In genomic region chr3:12752803-12753202, GRCh38 we compare ENCODE assay signal across 1 cellular context.
TF ChIP-seq lines count a peak whose summit lies in the region.

No MANE protein-coding gene starts in this region.

TF ChIP-seq in K562, 482 proteins besides CTCF, POLR2A, EP300 and RAD21:
- TF ChIP-seq, protein P1, sequence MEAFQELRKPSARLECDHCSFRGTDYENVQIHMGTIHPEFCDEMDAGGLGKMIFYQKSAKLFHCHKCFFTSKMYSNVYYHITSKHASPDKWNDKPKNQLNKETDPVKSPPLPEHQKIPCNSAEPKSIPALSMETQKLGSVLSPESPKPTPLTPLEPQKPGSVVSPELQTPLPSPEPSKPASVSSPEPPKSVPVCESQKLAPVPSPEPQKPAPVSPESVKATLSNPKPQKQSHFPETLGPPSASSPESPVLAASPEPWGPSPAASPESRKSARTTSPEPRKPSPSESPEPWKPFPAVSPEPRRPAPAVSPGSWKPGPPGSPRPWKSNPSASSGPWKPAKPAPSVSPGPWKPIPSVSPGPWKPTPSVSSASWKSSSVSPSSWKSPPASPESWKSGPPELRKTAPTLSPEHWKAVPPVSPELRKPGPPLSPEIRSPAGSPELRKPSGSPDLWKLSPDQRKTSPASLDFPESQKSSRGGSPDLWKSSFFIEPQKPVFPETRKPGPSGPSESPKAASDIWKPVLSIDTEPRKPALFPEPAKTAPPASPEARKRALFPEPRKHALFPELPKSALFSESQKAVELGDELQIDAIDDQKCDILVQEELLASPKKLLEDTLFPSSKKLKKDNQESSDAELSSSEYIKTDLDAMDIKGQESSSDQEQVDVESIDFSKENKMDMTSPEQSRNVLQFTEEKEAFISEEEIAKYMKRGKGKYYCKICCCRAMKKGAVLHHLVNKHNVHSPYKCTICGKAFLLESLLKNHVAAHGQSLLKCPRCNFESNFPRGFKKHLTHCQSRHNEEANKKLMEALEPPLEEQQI (IDR thresholded peaks at IDR 0.05) = no peak
- TF ChIP-seq ZNF316 (IDR thresholded peaks at IDR 0.05) (peak; percentile 99), NCOR1 (IDR thresholded peaks at IDR 0.05) (no peak), C11orf30 (IDR thresholded peaks at IDR 0.05; ENCODE audit: low read depth) (peak; percentile 98), SMARCE1 (IDR thresholded peaks at IDR 0.05) (no peak), FUS (optimal IDR thresholded peaks at IDR 0.05; ENCODE audit: low read depth, low read length) (no peak), NKRF (IDR thresholded peaks at IDR 0.05; ENCODE audit: borderline replicate concordance) (no peak), ZNF384 (IDR thresholded peaks at IDR 0.05; ENCODE audit: low read depth, low read length) (no peak), GATAD2B (IDR thresholded peaks at IDR 0.05; ENCODE audit: borderline replicate concordance) (no peak), MAFG (tag; conservative IDR thresholded peaks at IDR 0.05) (peak; percentile 97), CREB1 (IDR thresholded peaks at IDR 0.05) (no peak), CREB1 (CRISPR knock-in tag; IDR thresholded peaks at IDR 0.05) (no peak), MAFF (IDR thresholded peaks at IDR 0.05; ENCODE audit: low read length) (peak; percentile 98), RBM15 (IDR thresholded peaks at IDR 0.05; ENCODE audit: insufficient read depth, low read length) (no peak), SAFB (IDR thresholded peaks at IDR 0.05; ENCODE audit: borderline replicate concordance, low read depth, low read length) (no peak), MAFK (IDR thresholded peaks at IDR 0.05; ENCODE audit: low read length) (peak; percentile 99)
- TF ChIP-seq, protein P2, sequence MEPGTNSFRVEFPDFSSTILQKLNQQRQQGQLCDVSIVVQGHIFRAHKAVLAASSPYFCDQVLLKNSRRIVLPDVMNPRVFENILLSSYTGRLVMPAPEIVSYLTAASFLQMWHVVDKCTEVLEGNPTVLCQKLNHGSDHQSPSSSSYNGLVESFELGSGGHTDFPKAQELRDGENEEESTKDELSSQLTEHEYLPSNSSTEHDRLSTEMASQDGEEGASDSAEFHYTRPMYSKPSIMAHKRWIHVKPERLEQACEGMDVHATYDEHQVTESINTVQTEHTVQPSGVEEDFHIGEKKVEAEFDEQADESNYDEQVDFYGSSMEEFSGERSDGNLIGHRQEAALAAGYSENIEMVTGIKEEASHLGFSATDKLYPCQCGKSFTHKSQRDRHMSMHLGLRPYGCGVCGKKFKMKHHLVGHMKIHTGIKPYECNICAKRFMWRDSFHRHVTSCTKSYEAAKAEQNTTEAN (CRISPR knock-in tag; IDR thresholded peaks at IDR 0.05) = no peak
